Comparison of ENCODE assay signal across 30 cellular contexts in genomic region chr5:135181653-135182052, GRCh38.
"Had no signal": no experiment of that assay in that cellular context is flagged by ENCODE, and none has a peak within 500 bp of the region (broad histone marks: within the 10 kb centered on the region; RNA-seq: fewer than 3 reads in every experiment).

No MANE protein-coding gene starts in this region.

- H3K9me3 Mint-ChIP-seq: activated CD4-positive, alpha-beta memory T cell treated with anti-CD3 and anti-CD28 coated beads for 36 hours; activated naive CD4-positive, alpha-beta T cell treated with anti-CD3 and anti-CD28 coated beads, Interleukin-2, amount 50 U/mL, for 72 hours; activated naive CD8-positive, alpha-beta T cell treated with anti-CD3 and anti-CD28 coated beads, Interleukin-2, amount 50 U/mL, for 24 hours; brain had no signal

- H3K36me3 Mint-ChIP-seq: activated CD4-positive, alpha-beta memory T cell treated with anti-CD3 and anti-CD28 coated beads for 36 hours; activated naive CD4-positive, alpha-beta T cell treated with anti-CD3 and anti-CD28 coated beads, Interleukin-2, amount 50 U/mL, for 72 hours; brain had no signal

- H3K4me1 Mint-ChIP-seq: activated naive CD8-positive, alpha-beta T cell treated with anti-CD3 and anti-CD28 coated beads, Interleukin-2, amount 50 U/mL, for 24 hours had no signal

- ATAC-seq: activated naive CD4-positive, alpha-beta T cell treated with anti-CD3 and anti-CD28 coated beads, Interleukin-2, amount 50 U/mL, for 72 hours; activated naive CD8-positive, alpha-beta T cell treated with anti-CD3 and anti-CD28 coated beads, Interleukin-2, amount 50 U/mL, for 24 hours; Panc1; Right ventricle myocardium inferior had no signal

- H3K27ac Mint-ChIP-seq: activated CD4-positive, alpha-beta memory T cell treated with anti-CD3 and anti-CD28 coated beads for 36 hours; activated CD4-positive, alpha-beta T cell treated with anti-CD3 and anti-CD28 coated beads, Interleukin-2, amount 10 ng/mL, durations not matched to agents 7 days and 5 days; activated naive CD4-positive, alpha-beta T cell treated with anti-CD3 and anti-CD28 coated beads, Interleukin-2, amount 50 U/mL, for 72 hours; activated naive CD8-positive, alpha-beta T cell treated with anti-CD3 and anti-CD28 coated beads, Interleukin-2, amount 50 U/mL, for 24 hours; brain had no signal

- H3K27me3 ChIP-seq: MG63 had no signal

- H3K36me3 ChIP-seq: MG63 had no signal

- H3K4me3 ChIP-seq: MG63, SK-N-MC had no signal

- H3K27ac ChIP-seq: SK-N-MC, VCaP had no signal

- DNase-seq: activated CD4-positive, alpha-beta memory T cell treated with anti-CD3 and anti-CD28 coated beads for 36 hours; activated CD4-positive, alpha-beta T cell treated with anti-CD3 and anti-CD28 coated beads, Interleukin-2, amount 10 ng/mL, durations not matched to agents 7 days and 5 days; activated CD4-positive, CD25-positive, alpha-beta regulatory T cell; activated CD8-positive, alpha-beta memory T cell treated with anti-CD3 and anti-CD28 coated beads, Interleukin-2, amount 50 U/mL, for 48 hours; activated naive CD4-positive, alpha-beta T cell treated with Interleukin-2 at 50 U/mL for 16 hours; activated naive CD8-positive, alpha-beta T cell treated with anti-CD3 and anti-CD28 coated beads, Interleukin-2, amount 50 U/mL, for 24 hours; activated T-cell treated with anti-CD3 and anti-CD28 coated beads, Interleukin-2, amount 50 U/mL, for 1 hour; amygdala; cerebellar nuclear complex; MG63; MV-4-11; NCI-H1092 treated with DMSO at 0.1 percent for 48 hours; NCI-H1417 treated with DMSO at 0.1 percent for 48 hours; NCI-H1694; NCI-H2029; NCI-H2107; NCI-H2171 treated with DMSO at 0.1 percent for 48 hours; NCI-H345; NCI-H510A; NCI-H526 treated with DMSO at 0.1 percent for 48 hours; NCI-H82; OCI-M1; RPMI8226; T-helper 1 cell had no signal

- H3K4me3 Mint-ChIP-seq: activated CD4-positive, alpha-beta memory T cell treated with anti-CD3 and anti-CD28 coated beads for 36 hours; activated CD4-positive, alpha-beta T cell treated with anti-CD3 and anti-CD28 coated beads, Interleukin-2, amount 10 ng/mL, durations not matched to agents 7 days and 5 days; activated naive CD8-positive, alpha-beta T cell treated with anti-CD3 and anti-CD28 coated beads, Interleukin-2, amount 50 U/mL, for 24 hours; brain had no signal
